ENCODE assay signal across 8 cellular contexts in genomic region chr13:50911051-50911690, GRCh38. TPM values are rescaled to one million over a fixed set of nuclear protein-coding genes. Genes with fewer than 3 reads are reported as not detected.
DNase-seq lines count a peak whose midpoint lies in the region; ATAC-seq and FAIRE-seq lines count a peak whose summit lies in the region.

No MANE protein-coding gene starts in this region.

- H3K4me1 Mint-ChIP-seq in activated T-cell treated with anti-CD3 and anti-CD28 coated beads, Interleukin-2, amount 50 U/mL, for 24 hours (ENCODE audit: low read depth): peaks cover 55% of the 10 kb centered on the region

- no peaks in the 10 kb centered on the region for H3K27me3 ChIP-seq in effector memory CD4-positive, alpha-beta T cell (replicated peaks; ENCODE audit: control insufficient read depth, insufficient read depth, low read length, poor library complexity, severe bottlenecking)
- no peaks in the 10 kb centered on the region for H3K27me3 ChIP-seq in rectal smooth muscle tissue (ENCODE audit: control insufficient read depth, insufficient read depth, low read length)

- peaks cover 10% of the 10 kb centered on the region for H3K36me3 Mint-ChIP-seq in activated T-cell treated with anti-CD3 and anti-CD28 coated beads, Interleukin-2, amount 50 U/mL, for 24 hours (ENCODE audit: low read depth)

- FAIRE-seq in RCC 7860 (lab: Jason Lieb, UNC): no peak

- peak overlapping the region; percentile 95 for H3K27ac ChIP-seq in effector memory CD4-positive, alpha-beta T cell (ENCODE audit: insufficient read depth, low read length, poor library complexity, severe bottlenecking)
- H3K27ac ChIP-seq in rectal smooth muscle tissue (ENCODE audit: low read depth, low read length): peak overlapping the region; percentile 93

- no peaks in the 10 kb centered on the region for H3K27me3 Mint-ChIP-seq in activated T-cell treated with anti-CD3 and anti-CD28 coated beads, Interleukin-2, amount 50 U/mL, for 24 hours

- DNase-seq in activated T-cell treated with anti-CD3 and anti-CD28 coated beads, Interleukin-2, amount 50 U/mL, for 24 hours: no peak
- DNase-seq in activated T-cell treated with anti-CD3 and anti-CD28 coated beads, Interleukin-2, amount 50 U/mL, for 48 hours: no peak
- DNase-seq in RKO (ENCODE audit: low spot score) (peak; percentile 56), RCC 7860 (ENCODE audit: low spot score) (no peak)
- no peak for DNase-seq in effector memory CD4-positive, alpha-beta T cell

- no peaks in the 10 kb centered on the region for H3K9me3 ChIP-seq in effector memory CD4-positive, alpha-beta T cell (ENCODE audit: control insufficient read depth, low read length)

- peak overlapping the region; percentile 87 for H3K4me3 ChIP-seq in effector memory CD4-positive, alpha-beta T cell (ENCODE audit: insufficient read depth, low read depth, low read length, poor library complexity, severe bottlenecking)
- H3K4me3 ChIP-seq in rectal smooth muscle tissue (ENCODE audit: low read length): peak overlapping the region; percentile 97

- H3K4me3 Mint-ChIP-seq in activated T-cell treated with anti-CD3 and anti-CD28 coated beads, Interleukin-2, amount 50 U/mL, for 24 hours: peak overlapping the region; percentile 94

- H3K4me1 ChIP-seq in effector memory CD4-positive, alpha-beta T cell (ENCODE audit: control insufficient read depth, insufficient read depth, low read length, poor library complexity, severe bottlenecking): peaks cover 21% of the 10 kb centered on the region
- H3K4me1 ChIP-seq in rectal smooth muscle tissue (ENCODE audit: control insufficient read depth, insufficient read depth, low read length): peaks cover 15% of the 10 kb centered on the region

- no peak overlapping the region for H3K9ac ChIP-seq in rectal smooth muscle tissue (ENCODE audit: low read length)

- no peaks in the 10 kb centered on the region for H3K36me3 ChIP-seq in effector memory CD4-positive, alpha-beta T cell (ENCODE audit: control insufficient read depth, insufficient read depth, low read length)
- no peaks in the 10 kb centered on the region for H3K36me3 ChIP-seq in rectal smooth muscle tissue (ENCODE audit: control insufficient read depth, insufficient read depth, low read length)

- no peaks in the 10 kb centered on the region for H3K9me3 Mint-ChIP-seq in activated T-cell treated with anti-CD3 and anti-CD28 coated beads, Interleukin-2, amount 50 U/mL, for 24 hours

- peak overlapping the region; percentile 98 for H3K27ac Mint-ChIP-seq in activated T-cell treated with anti-CD3 and anti-CD28 coated beads, Interleukin-2, amount 50 U/mL, for 24 hours

- no peak for ATAC-seq in GM19463 (IDR thresholded peaks at IDR 0.05; ENCODE audit: unreplicated experiment)
- no peak for ATAC-seq in esophagus mucosa

RNA-seq across cellular contexts. Expression of gene RNASEH2B, which starts 1.6 kb away (rescaled TPM):
- total RNA-seq in esophagus mucosa: 19.2 TPM
